Comparison of ENCODE assay signal across 8 cellular contexts in the genomic region with DNA sequence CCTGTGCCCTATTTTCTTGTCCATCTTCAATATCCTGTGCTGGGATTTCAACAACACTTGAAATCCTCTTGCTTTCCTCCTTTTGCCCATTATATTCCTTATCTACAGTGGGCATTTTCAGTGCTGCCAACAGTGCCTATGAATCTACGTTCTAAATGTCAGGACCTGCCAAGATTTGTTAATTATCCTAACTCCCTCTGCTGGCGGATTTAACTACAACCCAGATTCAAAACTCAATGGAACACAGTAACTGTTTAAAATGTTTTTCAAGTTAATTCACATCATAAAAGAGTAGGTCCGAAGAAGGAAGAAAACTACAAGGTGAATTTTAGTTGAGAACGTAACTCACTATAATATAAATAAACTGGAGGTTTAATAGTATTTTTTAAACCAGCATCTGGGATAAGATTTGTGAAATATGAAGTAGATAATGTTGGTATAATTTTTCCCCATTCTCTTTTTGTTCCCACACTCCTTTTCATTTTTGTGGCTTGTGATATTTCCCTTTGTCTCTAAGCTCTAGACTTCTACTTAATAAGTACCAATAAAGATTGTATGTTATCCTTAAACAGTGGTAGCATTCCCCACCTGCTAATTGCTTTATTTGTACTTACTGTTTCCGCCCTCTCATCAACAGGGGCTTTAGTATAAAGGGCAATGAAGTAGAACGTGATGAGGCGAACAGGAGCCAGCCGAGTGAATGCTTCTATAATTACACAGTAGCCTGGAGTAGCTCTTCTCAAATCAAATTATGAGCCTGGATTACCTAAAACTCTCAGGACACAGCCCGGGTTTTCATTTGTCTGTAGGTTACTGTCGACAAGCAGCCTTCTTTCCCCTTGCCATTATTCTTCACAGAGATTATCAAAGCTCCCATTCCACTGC.
DNase-seq lines count a peak whose midpoint lies in the region; ATAC-seq, FAIRE-seq and TF ChIP-seq lines count a peak whose summit lies in the region.

No MANE protein-coding gene starts in this region.

- no peak for FAIRE-seq in bronchial epithelial cell (lab: Jason Lieb, UNC)

- H3K4me3 ChIP-seq in bronchial epithelial cell (ENCODE audit: low read depth, low read length) (no peak overlapping the region), mucosa of descending colon (no peak overlapping the region)

- peak; percentile 74 for TF ChIP-seq CTCF in 22Rv1 (IDR thresholded peaks at IDR 0.05)
- TF ChIP-seq CTCF in bronchial epithelial cell (IDR thresholded peaks at IDR 0.05; ENCODE audit: insufficient read depth, low read length, severe bottlenecking) = peak; percentile 32
- TF ChIP-seq CTCF in mucosa of descending colon (IDR thresholded peaks at IDR 0.05) = no peak

- H3K9me3 ChIP-seq in mucosa of descending colon = no peaks in the 10 kb centered on the region

- DNase-seq in NCI-H2227 (lab: John Stamatoyannopoulos, UW; ENCODE audit: unreplicated experiment) (peak; percentile 34), bronchial epithelial cell (ENCODE audit: low read depth) (peak; percentile 55), mucosa of descending colon (peak in 1 of 3 donors; percentile 64)
- DNase-seq in stimulated activated CD4-positive, alpha-beta T cell treated with anti-CD3 and anti-CD28 coated beads, Interleukin-15, amount 100 ng/mL, for 24 hours = no peak

- no peaks in the 10 kb centered on the region for H3K36me3 ChIP-seq in bronchial epithelial cell (ENCODE audit: control insufficient read depth, insufficient read depth, low read length)
- no peaks in the 10 kb centered on the region for H3K36me3 ChIP-seq in mucosa of descending colon (ENCODE audit: low read depth)

- ATAC-seq in GM19351 (IDR thresholded peaks at IDR 0.05; ENCODE audit: unreplicated experiment) (peak; percentile 74), mucosa of descending colon (peak; percentile 46), HG03039 (IDR thresholded peaks at IDR 0.05; ENCODE audit: unreplicated experiment) (no peak), GM18870 (IDR thresholded peaks at IDR 0.05; ENCODE audit: unreplicated experiment) (no peak)

- no peaks in the 10 kb centered on the region for H3K27me3 ChIP-seq in bronchial epithelial cell (ENCODE audit: control insufficient read depth, insufficient read depth, low read length)

- H3K4me1 ChIP-seq in mucosa of descending colon (ENCODE audit: low read depth) = no peaks in the 10 kb centered on the region

- intact Hi-C loops in mucosa of descending colon (cut with DNase I, micrococcal nuclease) = no loop called here

- H3K27ac ChIP-seq in 22Rv1 = no peak overlapping the region

Comparison
In these comparisons a context has a peak if more than half of its experiments do, and no peak if none do; other contexts are left out.
1. ATAC-seq: peak in GM19351 (single experiment) and mucosa of descending colon (single experiment); none in HG03039 (single experiment) and GM18870 (single experiment).